Comparison of ENCODE assay signal across 11 cellular contexts in the genomic region with DNA sequence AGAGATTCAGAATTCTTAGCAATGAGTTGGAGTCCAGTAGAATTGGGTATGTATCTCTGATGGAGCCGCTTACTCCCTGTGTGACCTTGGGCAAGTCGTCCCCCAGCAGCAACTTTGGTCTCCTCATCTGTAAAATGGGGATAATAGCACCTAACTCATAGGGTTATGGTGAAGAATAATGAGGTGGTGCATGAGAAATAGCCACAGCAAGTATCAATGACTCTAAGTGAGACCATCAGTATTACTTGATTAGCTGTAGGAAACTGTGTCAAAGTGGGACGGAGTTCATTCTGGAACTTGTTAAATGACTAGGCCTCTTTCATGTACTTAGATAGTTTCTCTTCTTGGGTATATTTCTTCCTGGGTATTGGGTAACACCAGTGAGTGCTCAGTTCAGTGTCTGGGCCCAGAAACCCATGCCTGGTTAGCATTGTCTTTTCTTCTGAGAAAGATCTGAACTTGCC. TPM values are rescaled to one million over a fixed set of nuclear protein-coding genes. Genes with fewer than 3 reads are reported as not detected.
DNase-seq lines count a peak whose midpoint lies in the region; ATAC-seq and TF ChIP-seq lines count a peak whose summit lies in the region.
"Had no signal": no experiment of that assay in that cellular context is flagged by ENCODE, and none has a peak within 500 bp of the region (broad histone marks: within the 10 kb centered on the region; RNA-seq: fewer than 3 reads in every experiment).

No MANE protein-coding gene starts in this region.

- TF ChIP-seq CTCF in smooth muscle cell (IDR thresholded peaks at IDR 0.05; ENCODE audit: borderline replicate concordance, insufficient read depth, poor library complexity, severe bottlenecking) (no peak), Peyer's patch (IDR thresholded peaks at IDR 0.05) (no peak)

- H3K79me2 ChIP-seq in smooth muscle cell (ENCODE audit: low read depth), result no peaks in the 10 kb centered on the region

- peaks cover 86% of the 10 kb centered on the region for H3K27me3 ChIP-seq in smooth muscle cell (ENCODE audit: low read depth)
- H3K27me3 ChIP-seq in Peyer's patch, result no peaks in the 10 kb centered on the region

- peak; percentile 71 for ATAC-seq in HG02870 (IDR thresholded peaks at IDR 0.05; ENCODE audit: unreplicated experiment)

- H3K9me3 ChIP-seq in smooth muscle cell (replicated peaks; ENCODE audit: low read depth) (no peaks in the 10 kb centered on the region), Peyer's patch (no peaks in the 10 kb centered on the region)

- no peaks in the 10 kb centered on the region for H4K20me1 ChIP-seq in smooth muscle cell (ENCODE audit: low read depth)

- no peak overlapping the region for H3K9ac ChIP-seq in smooth muscle cell (ENCODE audit: low read depth)

- H3K27ac ChIP-seq in smooth muscle cell (ENCODE audit: low read depth), result no peak overlapping the region
- peak overlapping the region in 1 of 4 donors; percentile 29 for H3K27ac ChIP-seq in Peyer's patch

- H2AFZ ChIP-seq in smooth muscle cell (ENCODE audit: low read depth), result no peak overlapping the region

- no peaks in the 10 kb centered on the region for H3K36me3 ChIP-seq in smooth muscle cell (ENCODE audit: low read depth)
- no peaks in the 10 kb centered on the region for H3K36me3 ChIP-seq in Peyer's patch

- H3F3A ChIP-seq in smooth muscle cell (ENCODE audit: low read depth), result no peaks in the 10 kb centered on the region

- 90% methylated on average over 3 of the region's 3 CpGs for WGBS in smooth muscle cell (ENCODE audit: low lambda C conversion rate)

- no peaks in the 10 kb centered on the region for H3K4me1 ChIP-seq in smooth muscle cell (ENCODE audit: low read depth)
- peaks cover 0 to 7% (median 0%) of the 10 kb centered on the region in 4 donors for H3K4me1 ChIP-seq in Peyer's patch

- H3K4me3 ChIP-seq in smooth muscle cell, result no peak overlapping the region
- H3K4me3 ChIP-seq in Peyer's patch, result no peak overlapping the region

- no peak for TF ChIP-seq POLR2A in Peyer's patch (IDR thresholded peaks at IDR 0.05)

- peak; percentile 62 for DNase-seq in stimulated activated CD4-positive, alpha-beta T cell treated with anti-CD3 and anti-CD28 coated beads, Interleukin-1b, Interleukin-23, amount 100 ng/mL, for 48 hours
- DNase-seq in stimulated activated CD4-positive, alpha-beta T cell treated with anti-CD3 and anti-CD28 coated beads, Interleukin-2, amount 100 ng/mL, for 48 hours, result no peak
- DNase-seq in NOMO-1 treated with dmso at 0.1 percent for 144 hours (lab: John Stamatoyannopoulos, UW; ENCODE audit: unreplicated experiment), result peak; percentile 9
- no peak for DNase-seq in GM19240 (ENCODE audit: insufficient read length, low spot score)
- no peak for DNase-seq in smooth muscle cell (lab: John Stamatoyannopoulos, UW; ENCODE audit: unreplicated experiment)
- DNase-seq in cerebellar cortex (ENCODE audit: low spot score), result no peak
- DNase-seq in Peyer's patch, result no peak
- DNase-seq: HCEC 1CT, NCI-H345 had no signal

- H3K4me2 ChIP-seq in smooth muscle cell, result no peak overlapping the region

RNA-seq across cellular contexts. Expression of a gene that starts 6.4 kb away (rescaled TPM):
- total RNA-seq in smooth muscle cell (0.36 TPM in 1 of 2 replicates, not detected in the other), Peyer's patch (10 to 100 TPM in 3 of 4 donors, 1 to 10 TPM in 1; 7.0 to 88.3 (median 15.9) TPM)
- polyA plus RNA-seq in smooth muscle cell, result 0.30 TPM in 1 of 2 replicates, not detected in the other
- polyA plus RNA-seq: BJ had no signal

Comparison
In these comparisons a context has a peak if more than half of its experiments do, and no peak if none do; other contexts are left out.
1. DNase-seq: peak in stimulated activated CD4-positive, alpha-beta T cell treated with anti-CD3 and anti-CD28 coated beads, Interleukin-1b, Interleukin-23, amount 100 ng/mL, for 48 hours (single experiment) and NOMO-1 treated with dmso at 0.1 percent for 144 hours (single experiment); none in stimulated activated CD4-positive, alpha-beta T cell treated with anti-CD3 and anti-CD28 coated beads, Interleukin-2, amount 100 ng/mL, for 48 hours (0 of 2), GM19240 (single experiment), smooth muscle cell (single experiment), cerebellar cortex (single experiment) and Peyer's patch (0 of 3).